In genomic region chr2:36326286-36326685, GRCh38 we compare ENCODE assay signal across 34 cellular contexts.
"Had no signal": no experiment of that assay in that cellular context is flagged by ENCODE, and none has a peak within 500 bp of the region (broad histone marks: within the 10 kb centered on the region; RNA-seq: fewer than 3 reads in every experiment).

No MANE protein-coding gene starts in this region.

- FAIRE-seq: astrocyte, bronchial epithelial cell, endothelial cell of umbilical vein had no signal

- H3K4me1 ChIP-seq: heart right ventricle had no signal

- H3K4me3 ChIP-seq: coronary artery, esophagus squamous epithelium, gastroesophageal sphincter, heart right ventricle had no signal

- H3K9me3 ChIP-seq: esophagus squamous epithelium, gastroesophageal sphincter had no signal

- H3K4me3 Mint-ChIP-seq: activated CD4-positive, alpha-beta memory T cell treated with anti-CD3 and anti-CD28 coated beads for 36 hours; activated CD4-positive, alpha-beta T cell treated with anti-CD3 and anti-CD28 coated beads for 36 hours; activated CD4-positive, alpha-beta T cell treated with anti-CD3 and anti-CD28 coated beads, Interleukin-2, amount 10 ng/mL, durations not matched to agents 24 days and 14 days; activated CD8-positive, alpha-beta memory T cell treated with anti-CD3 and anti-CD28 coated beads, Interleukin-2, amount 10 ng/mL, durations not matched to agents 7 days and 5 days; activated CD8-positive, alpha-beta T cell treated with anti-CD3 and anti-CD28 coated beads, Interleukin-2, amount 10 ng/mL, durations not matched to agents 7 days and 5 days; activated naive CD4-positive, alpha-beta T cell treated with anti-CD3 and anti-CD28 coated beads, Interleukin-2, amount 10 ng/mL, durations not matched to agents 7 days and 5 days; activated naive CD8-positive, alpha-beta T cell; activated T-helper 1 cell treated with anti-CD3 and anti-CD28 coated beads, Interleukin-12 subunit alpha, Interleukin-12 subunit beta, Interleukin-2, Interleukin-4 antibody, amounts not matched to agents 30 ng/mL and 10 ng/mL and 1 ng/mL, durations not matched to agents 14 hours and 24 hours and 36 hours; central memory CD8-positive, alpha-beta T cell; dendritic cell treated with granulocyte-macrophage colony-stimulating factor and Interleukin-4, amounts not matched to agents 40 ng/mL and 50 ng/mL, for 4 days; effector memory CD8-positive, alpha-beta T cell; T-helper 17 cell; T-helper 2 cell treated with Interferon-gamma antibody and Interleukin-4, amounts not matched to agents 5 μg/mL and 100 μg/mL, for 36 hours had no signal

- H3K36me3 Mint-ChIP-seq: activated CD8-positive, alpha-beta memory T cell treated with anti-CD3 and anti-CD28 coated beads, Interleukin-2, amount 10 ng/mL, durations not matched to agents 7 days and 5 days; activated naive CD4-positive, alpha-beta T cell treated with anti-CD3 and anti-CD28 coated beads, Interleukin-2, amount 10 ng/mL, durations not matched to agents 7 days and 5 days; activated naive CD8-positive, alpha-beta T cell had no signal

- H3K36me3 ChIP-seq: brain microvascular endothelial cell, esophagus squamous epithelium, gastroesophageal sphincter, heart right ventricle had no signal

- H3K27ac Mint-ChIP-seq: activated CD4-positive, alpha-beta memory T cell treated with anti-CD3 and anti-CD28 coated beads for 36 hours; activated CD4-positive, alpha-beta T cell treated with anti-CD3 and anti-CD28 coated beads for 36 hours; activated CD4-positive, alpha-beta T cell treated with anti-CD3 and anti-CD28 coated beads, Interleukin-2, amount 10 ng/mL, durations not matched to agents 24 days and 14 days; activated CD8-positive, alpha-beta memory T cell treated with anti-CD3 and anti-CD28 coated beads, Interleukin-2, amount 10 ng/mL, durations not matched to agents 7 days and 5 days; activated CD8-positive, alpha-beta T cell treated with anti-CD3 and anti-CD28 coated beads, Interleukin-2, amount 10 ng/mL, durations not matched to agents 7 days and 5 days; activated naive CD4-positive, alpha-beta T cell treated with anti-CD3 and anti-CD28 coated beads, Interleukin-2, amount 10 ng/mL, durations not matched to agents 7 days and 5 days; activated naive CD8-positive, alpha-beta T cell; activated T-helper 1 cell treated with anti-CD3 and anti-CD28 coated beads, Interleukin-12 subunit alpha, Interleukin-12 subunit beta, Interleukin-2, Interleukin-4 antibody, amounts not matched to agents 30 ng/mL and 10 ng/mL and 1 ng/mL, durations not matched to agents 14 hours and 24 hours and 36 hours; activated T-helper 2 cell treated with anti-CD3 and anti-CD28 coated beads, Interferon-gamma antibody, Interleukin-2, Interleukin-4, amounts not matched to agents 10 μg/mL and 5 μg/mL and 100 μg/mL, durations not matched to agents 14 hours and 24 hours and 36 hours; dendritic cell treated with granulocyte-macrophage colony-stimulating factor and Interleukin-4, amounts not matched to agents 40 ng/mL and 50 ng/mL, for 4 days; T-helper 17 cell; T-helper 2 cell treated with Interferon-gamma antibody and Interleukin-4, amounts not matched to agents 5 μg/mL and 100 μg/mL, for 36 hours had no signal

- H3K27ac ChIP-seq: brain microvascular endothelial cell, coronary artery, epithelial cell of prostate, esophagus squamous epithelium, gastroesophageal sphincter, heart right ventricle had no signal

- H3K9me3 Mint-ChIP-seq: activated CD4-positive, alpha-beta T cell treated with anti-CD3 and anti-CD28 coated beads, Interleukin-2, amount 10 ng/mL, durations not matched to agents 24 days and 14 days; activated naive CD4-positive, alpha-beta T cell treated with anti-CD3 and anti-CD28 coated beads, Interleukin-2, amount 10 ng/mL, durations not matched to agents 7 days and 5 days; activated T-helper 1 cell treated with anti-CD3 and anti-CD28 coated beads, Interleukin-12 subunit alpha, Interleukin-12 subunit beta, Interleukin-2, Interleukin-4 antibody, amounts not matched to agents 30 ng/mL and 10 ng/mL and 1 ng/mL, durations not matched to agents 14 hours and 24 hours and 36 hours; activated T-helper 2 cell treated with anti-CD3 and anti-CD28 coated beads, Interferon-gamma antibody, Interleukin-2, Interleukin-4, amounts not matched to agents 10 μg/mL and 5 μg/mL and 100 μg/mL, durations not matched to agents 14 hours and 24 hours and 36 hours; central memory CD8-positive, alpha-beta T cell; dendritic cell treated with granulocyte-macrophage colony-stimulating factor and Interleukin-4, amounts not matched to agents 40 ng/mL and 50 ng/mL, for 4 days; T-helper 2 cell treated with Interferon-gamma antibody and Interleukin-4, amounts not matched to agents 5 μg/mL and 100 μg/mL, for 36 hours had no signal

- H3K4me1 Mint-ChIP-seq: activated CD4-positive, alpha-beta T cell treated with anti-CD3 and anti-CD28 coated beads for 36 hours; activated CD8-positive, alpha-beta memory T cell treated with anti-CD3 and anti-CD28 coated beads, Interleukin-2, amount 10 ng/mL, durations not matched to agents 7 days and 5 days; activated naive CD4-positive, alpha-beta T cell treated with anti-CD3 and anti-CD28 coated beads, Interleukin-2, amount 10 ng/mL, durations not matched to agents 7 days and 5 days; central memory CD8-positive, alpha-beta T cell had no signal

- H3K27me3 Mint-ChIP-seq: activated naive CD8-positive, alpha-beta T cell; effector memory CD8-positive, alpha-beta T cell had no signal

- H3K27me3 ChIP-seq: brain microvascular endothelial cell, esophagus squamous epithelium, gastroesophageal sphincter, heart right ventricle had no signal

- DNase-seq: activated CD4-positive, alpha-beta memory T cell treated with anti-CD3 and anti-CD28 coated beads for 36 hours; activated CD4-positive, alpha-beta T cell treated with anti-CD3 and anti-CD28 coated beads for 36 hours; activated CD4-positive, alpha-beta T cell treated with anti-CD3 and anti-CD28 coated beads, Interleukin-2, amount 10 ng/mL, durations not matched to agents 24 days and 14 days; activated CD4-positive, CD25-positive, alpha-beta regulatory T cell; activated CD4-positive, CD25-positive, alpha-beta regulatory T cell treated with anti-CD3 and anti-CD28 coated beads, Interleukin-2, amount 50 U/mL, for 72 hours; activated CD8-positive, alpha-beta memory T cell treated with anti-CD3 and anti-CD28 coated beads, Interleukin-2, amount 10 ng/mL, durations not matched to agents 7 days and 5 days; activated CD8-positive, alpha-beta memory T cell treated with anti-CD3 and anti-CD28 coated beads, Interleukin-2, amount 50 U/mL, for 4 hours; activated CD8-positive, alpha-beta T cell treated with anti-CD3 and anti-CD28 coated beads, Interleukin-2, amount 10 ng/mL, durations not matched to agents 7 days and 5 days; activated effector memory CD4-positive, alpha-beta T cell treated with anti-CD3 and anti-CD28 coated beads, Interleukin-2, amount 50 U/mL, for 16 hours; activated naive CD4-positive, alpha-beta T cell treated with anti-CD3 and anti-CD28 coated beads, Interleukin-2, amount 10 ng/mL, durations not matched to agents 7 days and 5 days; activated T-cell treated with anti-CD3 and anti-CD28 coated beads, Interleukin-2, amount 50 U/mL, for 1 hour; activated T-cell treated with anti-CD3 and anti-CD28 coated beads, Interleukin-2, amount 50 U/mL, for 48 hours; amniotic stem cell; anterior cingulate cortex; brain microvascular endothelial cell; effector CD4-positive, alpha-beta T cell; effector memory CD8-positive, alpha-beta T cell; esophagus squamous epithelium; foreskin melanocyte; heart right ventricle; T-helper 1 cell; T-helper 17 cell had no signal

- ATAC-seq: activated CD4-positive, alpha-beta T cell treated with anti-CD3 and anti-CD28 coated beads for 36 hours; activated CD8-positive, alpha-beta memory T cell treated with anti-CD3 and anti-CD28 coated beads, Interleukin-2, amount 10 ng/mL, durations not matched to agents 7 days and 5 days; activated CD8-positive, alpha-beta T cell treated with anti-CD3 and anti-CD28 coated beads, Interleukin-2, amount 10 ng/mL, durations not matched to agents 7 days and 5 days; effector memory CD8-positive, alpha-beta T cell; gastroesophageal sphincter; heart right ventricle; T-helper 17 cell had no signal
